In genomic region chr6:33426590-33427563, GRCh38 we compare ENCODE assay signal across 8 cellular contexts. TPM values are rescaled to one million over a fixed set of nuclear protein-coding genes. Genes with fewer than 3 reads are reported as not detected.
DNase-seq lines count a peak whose midpoint lies in the region; ATAC-seq, FAIRE-seq and TF ChIP-seq lines count a peak whose summit lies in the region.

No MANE protein-coding gene starts in this region.

- no peak for TF ChIP-seq POLR2A in A549 (IDR thresholded peaks at IDR 0.05; ENCODE audit: low read length)
- TF ChIP-seq POLR2A in HCT116 (IDR thresholded peaks at IDR 0.05; ENCODE audit: borderline replicate concordance, extremely low read depth, insufficient read depth, insufficient read length) = no peak

- intact Hi-C loops in HCT116 (cut with micrococcal nuclease) (loop anchor here (5.0 kb wide), 1 partner anchor 130 kb away; the partner anchor contains the start of gene RGL2), mucosa of descending colon (cut with DNase I, micrococcal nuclease) (no loop called here)

- H3K36me3 ChIP-seq in HCT116 (ENCODE audit: control insufficient read depth in 1 of 2, insufficient read depth in 2 of 2, low read length in 2 of 2) (no peaks in the 10 kb centered on the region), iPS DF 6.9 (ENCODE audit: control insufficient read depth, insufficient read depth, low read length) (0 out of 2 replicates have a peak, but pooled peaks cover 4% of the 10 kb centered on the region), mucosa of descending colon (ENCODE audit: low read depth) (no peaks in the 10 kb centered on the region)

- H3K27me3 ChIP-seq in HCT116 (ENCODE audit: insufficient read depth, low read length) (no peaks in the 10 kb centered on the region), iPS DF 6.9 (ENCODE audit: control insufficient read depth, insufficient read depth, low read length) (no peaks in the 10 kb centered on the region)

- no peaks in the 10 kb centered on the region for H3K79me2 ChIP-seq in HCT116 (ENCODE audit: insufficient read depth, low read length)

- no TSS peak for BruUV-seq in HCT116 (replicated peaks; lab: Mats Ljungman, UMichigan)

- no peak for TF ChIP-seq EP300 in A549 (IDR thresholded peaks at IDR 0.05)

- DNase-seq in A549 (ENCODE audit: low read depth in 1 of 2, low spot score in 1 of 2) = peak; percentile 19 to 25
- no peak for DNase-seq in HCT116 (ENCODE audit: low read depth, low spot score)
- DNase-seq in iPS DF 6.9 (ENCODE audit: low read depth, low spot score) = no peak
- peak; percentile 30 to 55 (median 47) for DNase-seq in stimulated activated naive CD4-positive, alpha-beta T cell (lab: John Stamatoyannopoulos, UW)
- DNase-seq in pons (ENCODE audit: low spot score) = no peak
- no peak for DNase-seq in mucosa of descending colon
- no peak for DNase-seq in NK-92 (lab: John Stamatoyannopoulos, UW; ENCODE audit: unreplicated experiment)

- H3K4me3 ChIP-seq in A549 (peak overlapping the region; percentile 69), HCT116 (replicated peaks in 1 of 2; ENCODE audit: low read depth in 1 of 2, low read length in 2 of 2) (peak overlapping the region; percentile 52 to 65), iPS DF 6.9 (ENCODE audit: low read length) (peak overlapping the region; percentile 68; the same call in 1 of the 2 replicates), mucosa of descending colon (no peak overlapping the region)

- no peaks in the 10 kb centered on the region for H3K9me2 ChIP-seq in HCT116 (ENCODE audit: insufficient read depth)

- no peaks in the 10 kb centered on the region for H3K9me3 Mint-ChIP-seq in activated T-helper 17 cell treated with anti-CD3 and anti-CD28 coated beads, Interleukin-2, amount 50 U/mL, for 72 hours

- H3K27me3 Mint-ChIP-seq in activated T-helper 17 cell treated with anti-CD3 and anti-CD28 coated beads, Interleukin-2, amount 50 U/mL, for 72 hours = no peaks in the 10 kb centered on the region

- no peak for FAIRE-seq in A549 (lab: Jason Lieb, UNC)

- peaks cover 46% of the 10 kb centered on the region for H3K4me1 ChIP-seq in A549
- peaks cover 28 to 66% of the 10 kb centered on the region in 2 experiments for H3K4me1 ChIP-seq in HCT116 (ENCODE audit: control insufficient read depth in 1 of 2, insufficient read depth in 2 of 2, low read length in 2 of 2)
- peaks cover 16% of the 10 kb centered on the region for H3K4me1 ChIP-seq in iPS DF 6.9 (ENCODE audit: control insufficient read depth, insufficient read depth, low read length)
- peaks cover 30% of the 10 kb centered on the region for H3K4me1 ChIP-seq in mucosa of descending colon (ENCODE audit: low read depth)

- POLR2A ChIA-PET in A549 (lab: Yijun Ruan, JAX) = interaction anchor here (0.9 to 1.6 kb wide), 4 partner anchors 9 to 153 kb away, joined by 3 to 11 read pairs (median 3); partner anchors contain the start of genes BAK1, CUTA and ZBTB9
- POLR2A ChIA-PET in HCT116 (lab: Charles Lee) = interaction anchor here (2.1 kb wide), 1 partner anchor 28 kb away, joined by 7 read pairs; the partner anchor contains the start of gene ZBTB9

- TF ChIP-seq CTCF in A549 (IDR thresholded peaks at IDR 0.05) (no peak), HCT116 (IDR thresholded peaks at IDR 0.05 in 2 of 3, conservative IDR thresholded peaks at IDR 0.05 in 1 of 3; ENCODE audit: borderline replicate concordance in 1 of 3, insufficient read depth in 1 of 3, low read depth in 2 of 3, low read length in 2 of 3) (no peak), mucosa of descending colon (IDR thresholded peaks at IDR 0.05) (no peak)

- peaks cover 68% of the 10 kb centered on the region for H3K36me3 Mint-ChIP-seq in activated T-helper 17 cell treated with anti-CD3 and anti-CD28 coated beads, Interleukin-2, amount 50 U/mL, for 72 hours (ENCODE audit: low read depth)

- H3K9me3 ChIP-seq in A549 (no peaks in the 10 kb centered on the region), HCT116 (ENCODE audit: control insufficient read depth in 1 of 2, insufficient read depth in 1 of 2, low read depth in 1 of 2, low read length in 2 of 2) (no peaks in the 10 kb centered on the region), iPS DF 6.9 (ENCODE audit: control insufficient read depth, insufficient read depth, low read length) (no peaks in the 10 kb centered on the region), mucosa of descending colon (no peaks in the 10 kb centered on the region)

- no peak for TF ChIP-seq RAD21 in A549 (conservative IDR thresholded peaks at IDR 0.05 in 1 of 2, IDR thresholded peaks at IDR 0.05 in 1 of 2)
- no peak for TF ChIP-seq RAD21 in HCT116 (IDR thresholded peaks at IDR 0.05; ENCODE audit: low read depth)

- H3K27ac Mint-ChIP-seq in activated T-helper 17 cell treated with anti-CD3 and anti-CD28 coated beads, Interleukin-2, amount 50 U/mL, for 72 hours = peak overlapping the region; percentile 97

- ATAC-seq in A549 = no peak
- ATAC-seq in HCT116 = no peak
- ATAC-seq in activated T-helper 17 cell treated with anti-CD3 and anti-CD28 coated beads, Interleukin-2, amount 50 U/mL, for 72 hours (replicated peaks) = peak; percentile 31
- no peak for ATAC-seq in mucosa of descending colon

- no peaks in the 10 kb centered on the region for H4K20me1 ChIP-seq in HCT116 (ENCODE audit: insufficient read depth)

- H3K4me1 Mint-ChIP-seq in activated T-helper 17 cell treated with anti-CD3 and anti-CD28 coated beads, Interleukin-2, amount 50 U/mL, for 72 hours = peaks cover 71% of the 10 kb centered on the region

- H3K27ac ChIP-seq in A549 (peak overlapping the region; percentile 89 to 98), HCT116 (ENCODE audit: low read depth, low read length) (peak overlapping the region; percentile 86), iPS DF 6.9 (ENCODE audit: low read length) (no peak overlapping the region)

- H3K4me2 ChIP-seq in A549 = peak overlapping the region; percentile 90
- H3K4me2 ChIP-seq in HCT116 (ENCODE audit: low read length) = peak overlapping the region; percentile 90

- RAD21 ChIA-PET in HCT116 (lab: Charles Lee; ENCODE audit: low non-redundant PET in 1 of 2, low total read pairs in 2 of 2, uncharacterized antibody in 2 of 2, unreplicated experiment in 2 of 2) = interaction anchor here in 1 of 2 experiments (0.6 kb wide), 1 partner anchor 147 kb away, joined by 3 read pairs; no protein-coding TSS in a partner anchor

- peak overlapping the region; percentile 60 for H3K9ac ChIP-seq in HCT116 (ENCODE audit: low read length)

- peak overlapping the region; percentile 96 for H3K4me3 Mint-ChIP-seq in activated T-helper 17 cell treated with anti-CD3 and anti-CD28 coated beads, Interleukin-2, amount 50 U/mL, for 72 hours

- WGBS in A549 (ENCODE audit: missing lambda C conversion rate) = 7% methylated on average over 11 of the region's 13 CpGs
- WGBS in iPS DF 6.9 (ENCODE audit: insufficient coverage, insufficient read length) = no CpG with 5 or more reads among the region's 13 CpGs

- no peak overlapping the region for H2AFZ ChIP-seq in HCT116 (ENCODE audit: low read depth, low read length, poor library complexity, severe bottlenecking)

- CTCF ChIA-PET in A549 (lab: Yijun Ruan, JAX) = interaction anchor here (0.6 to 2.7 kb wide), 21 partner anchors 10 to 259 kb away, joined by 3 to 24 read pairs (median 3); partner anchors contain the start of genes B3GALT4, CUTA and ZBTB9
- CTCF ChIA-PET in HCT116 (lab: Charles Lee) = interaction anchor here (0.7 to 1.6 kb wide), 4 partner anchors 13 to 150 kb away, joined by 3 to 7 read pairs (median 4); partner anchors contain the start of genes B3GALT4 and ZBTB9

RNA-seq across cellular contexts. Expression of gene SYNGAP1, which starts 7.0 kb away (rescaled TPM):
- polyA plus RNA-seq in A549 (2011; rRNA removed) (2.2 and 3.6 TPM in 2 replicates), A549 (2017; fragmentation: RNase III; extraction: RNeasy Plus Mini Kit Qiagen cat#74134 plus additional on column Dnase treatment) (6.9 to 10.8 TPM (median 9.2 TPM) in 3 replicates)
- polyA plus RNA-seq in A549 (2012; cell fraction: cytosol; rRNA removed) = 3.3 and 4.1 TPM in 2 replicates
- polyA plus RNA-seq in A549 (2012; cell fraction: nucleus; rRNA removed) = 15.8 and 16.4 TPM in 2 replicates
- 1.5 and 2.3 TPM in 2 replicates for polyA minus RNA-seq in A549 (2011; rRNA and poly(A)+ RNA removed)
- total RNA-seq in HCT116 (2021; ENCODE audit: unreplicated experiment) (11.5 TPM), mucosa of descending colon (10 to 100 TPM in 1 of 3 donors, 1 to 10 TPM in 2; 8.1 to 39.8 (median 8.8) TPM)
- 6.9 and 8.0 TPM in 2 replicates for polyA plus RNA-seq in HCT116 (2012)
- 100 to 1,000 TPM in 1 of 2 donors, 10 to 100 TPM in 1; 43.2 to 156 TPM for total RNA-seq in activated T-helper 17 cell treated with anti-CD3 and anti-CD28 coated beads, Interleukin-2, amount 50 U/mL, for 72 hours

RNA-seq across cellular contexts. Expression of gene CUTA, which starts 9.0 kb away (rescaled TPM):
- 98.9 and 106 TPM in 2 replicates for polyA plus RNA-seq in A549 (2011; rRNA removed)
- polyA plus RNA-seq in A549 (2012; cell fraction: cytosol; rRNA removed) = 203 and 209 TPM in 2 replicates
- polyA plus RNA-seq in A549 (2012; cell fraction: nucleus; rRNA removed) = 194 and 236 TPM in 2 replicates
- polyA plus RNA-seq in A549 (2017; fragmentation: RNase III; extraction: RNeasy Plus Mini Kit Qiagen cat#74134 plus additional on column Dnase treatment) = 171 to 175 TPM (median 172 TPM) in 3 replicates
- polyA minus RNA-seq in A549 (2011; rRNA and poly(A)+ RNA removed) = 52.4 and 69.0 TPM in 2 replicates
- 186 TPM for total RNA-seq in HCT116 (2021; ENCODE audit: unreplicated experiment)
- 184 and 226 TPM in 2 replicates for polyA plus RNA-seq in HCT116 (2012)
- 100 to 1,000 TPM; 163 to 248 TPM for total RNA-seq in activated T-helper 17 cell treated with anti-CD3 and anti-CD28 coated beads, Interleukin-2, amount 50 U/mL, for 72 hours
- 100 to 1,000 TPM; 146 to 163 (median 151) TPM for total RNA-seq in mucosa of descending colon

RNA-seq across cellular contexts. Expression of gene PHF1, which starts 16.1 kb away (rescaled TPM):
- polyA plus RNA-seq in A549 (2011; rRNA removed) (14.0 and 21.2 TPM in 2 replicates), A549 (2017; fragmentation: RNase III; extraction: RNeasy Plus Mini Kit Qiagen cat#74134 plus additional on column Dnase treatment) (16.6 to 21.6 TPM (median 21.4 TPM) in 3 replicates)
- 16.8 and 18.5 TPM in 2 replicates for polyA plus RNA-seq in A549 (2012; cell fraction: cytosol; rRNA removed)
- 69.5 and 80.6 TPM in 2 replicates for polyA plus RNA-seq in A549 (2012; cell fraction: nucleus; rRNA removed)
- polyA minus RNA-seq in A549 (2011; rRNA and poly(A)+ RNA removed) = 10.6 and 13.2 TPM in 2 replicates
- total RNA-seq in HCT116 (2021; ENCODE audit: unreplicated experiment) (40.2 TPM), mucosa of descending colon (10 to 100 TPM; 29.9 to 96.5 (median 38.1) TPM)
- 44.1 and 49.9 TPM in 2 replicates for polyA plus RNA-seq in HCT116 (2012)
- 100 to 1,000 TPM in 1 of 2 donors, 10 to 100 TPM in 1; 27.2 to 133 TPM for total RNA-seq in activated T-helper 17 cell treated with anti-CD3 and anti-CD28 coated beads, Interleukin-2, amount 50 U/mL, for 72 hours

RNA-seq across cellular contexts. Expression of gene ZBTB9, which starts 27.5 kb away (rescaled TPM):
- polyA plus RNA-seq in A549 (2011; rRNA removed) = 6.9 and 9.5 TPM in 2 replicates
- polyA plus RNA-seq in A549 (2012; cell fraction: cytosol; rRNA removed) = 3.2 and 4.1 TPM in 2 replicates
- 7.9 and 9.2 TPM in 2 replicates for polyA plus RNA-seq in A549 (2012; cell fraction: nucleus; rRNA removed)
- 9.1 to 9.9 TPM (median 9.5 TPM) in 3 replicates for polyA plus RNA-seq in A549 (2017; fragmentation: RNase III; extraction: RNeasy Plus Mini Kit Qiagen cat#74134 plus additional on column Dnase treatment)
- 13.9 and 18.0 TPM in 2 replicates for polyA minus RNA-seq in A549 (2011; rRNA and poly(A)+ RNA removed)
- total RNA-seq in HCT116 (2021; ENCODE audit: unreplicated experiment) = 14.2 TPM
- 9.1 and 11.0 TPM in 2 replicates for polyA plus RNA-seq in HCT116 (2012)
- total RNA-seq in activated T-helper 17 cell treated with anti-CD3 and anti-CD28 coated beads, Interleukin-2, amount 50 U/mL, for 72 hours = 10 to 100 TPM; 11.6 to 12.5 TPM
- 1 to 10 TPM; 4.3 to 5.8 (median 4.5) TPM for total RNA-seq in mucosa of descending colon

RNA-seq across cellular contexts. Expression of gene KIFC1, which starts 35.3 kb away (rescaled TPM):
- polyA plus RNA-seq in A549 (2011; rRNA removed) (23.0 and 23.9 TPM in 2 replicates), A549 (2017; fragmentation: RNase III; extraction: RNeasy Plus Mini Kit Qiagen cat#74134 plus additional on column Dnase treatment) (29.1 to 33.7 TPM (median 30.5 TPM) in 3 replicates)
- 46.2 and 51.0 TPM in 2 replicates for polyA plus RNA-seq in A549 (2012; cell fraction: cytosol; rRNA removed)
- 75.5 and 83.0 TPM in 2 replicates for polyA plus RNA-seq in A549 (2012; cell fraction: nucleus; rRNA removed)
- polyA minus RNA-seq in A549 (2011; rRNA and poly(A)+ RNA removed) = 33.4 TPM in 2 replicates
- total RNA-seq in HCT116 (2021; ENCODE audit: unreplicated experiment) (84.7 TPM), mucosa of descending colon (10 to 100 TPM in 1 of 3 donors, 1 to 10 TPM in 2; 3.5 to 21.1 (median 6.3) TPM)
- polyA plus RNA-seq in HCT116 (2012) = 98.1 and 101 TPM in 2 replicates
- total RNA-seq in activated T-helper 17 cell treated with anti-CD3 and anti-CD28 coated beads, Interleukin-2, amount 50 U/mL, for 72 hours = 100 to 1,000 TPM; 101 to 108 TPM

Comparison
In these comparisons a context has a peak if more than half of its experiments do, and no peak if none do; other contexts are left out.
1. DNase-seq: peak in A549 (2 of 2) and stimulated activated naive CD4-positive, alpha-beta T cell (6 of 6); none in HCT116 (single experiment), iPS DF 6.9 (single experiment), pons (single experiment), mucosa of descending colon (0 of 3) and NK-92 (single experiment).